ENCODE assay signal across 2 cellular contexts in the genomic region with DNA sequence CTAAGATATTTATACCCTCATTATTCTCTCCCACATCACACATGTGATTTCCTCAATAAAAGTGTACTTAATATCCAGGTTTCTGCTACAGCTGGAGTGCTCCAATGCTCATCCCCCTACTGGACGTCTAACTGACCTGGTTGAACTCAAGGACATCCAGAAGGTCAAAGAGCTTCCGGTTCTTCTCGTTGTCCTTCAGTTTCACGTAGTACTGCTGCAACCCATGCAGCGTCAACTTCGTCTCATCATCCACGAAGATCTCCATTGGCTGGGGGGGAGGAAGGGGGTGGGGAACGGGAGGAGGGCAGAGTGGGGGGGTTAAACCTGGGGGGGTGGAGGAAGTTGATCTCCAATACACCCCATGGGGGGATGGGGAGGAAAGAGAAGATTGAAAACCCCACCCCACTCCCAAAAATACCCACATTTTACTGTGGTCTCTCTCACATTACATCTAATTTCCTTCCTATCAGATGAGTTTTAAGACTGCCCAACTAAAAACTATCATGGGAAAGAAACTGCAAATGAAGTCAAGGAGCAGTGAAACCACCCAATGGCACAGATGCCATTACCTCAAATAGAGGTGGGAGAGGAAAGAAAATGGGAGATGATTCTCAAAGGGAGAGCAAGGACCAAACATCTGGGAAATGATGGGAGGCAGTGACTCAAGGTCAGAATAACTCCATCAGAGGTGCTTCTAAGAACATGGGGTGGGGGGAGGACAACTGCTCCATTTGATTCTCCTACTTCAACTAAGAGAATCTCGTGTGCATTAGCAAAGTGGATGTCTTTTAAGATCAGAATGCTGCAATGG.
A peak's percentile ranks its signal among the peaks of the same experiment; 100 is the strongest.
TF ChIP-seq lines count a peak whose summit lies in the region.

No MANE protein-coding gene starts in this region.

TF ChIP-seq in WTC11, 78 proteins besides CTCF, POLR2A, EP300 and RAD21:
- TF ChIP-seq ATF1 (CRISPR knock-in tag; IDR thresholded peaks at IDR 0.05) (no peak), TP53 (CRISPR knock-in tag; IDR thresholded peaks at IDR 0.05) (no peak), PRRX2 (CRISPR knock-in tag; IDR thresholded peaks at IDR 0.05) (no peak), TCF7 (CRISPR knock-in tag; IDR thresholded peaks at IDR 0.05; ENCODE audit: low read depth) (no peak), MXD4 (CRISPR knock-in tag; IDR thresholded peaks at IDR 0.05; ENCODE audit: borderline replicate concordance) (no peak), ZNF121 (CRISPR knock-in tag; IDR thresholded peaks at IDR 0.05) (no peak), HMGA2 (CRISPR knock-in tag; IDR thresholded peaks at IDR 0.05) (no peak), CREB1 (CRISPR knock-in tag; IDR thresholded peaks at IDR 0.05) (no peak)
TF ChIP-seq in WTC11: peak in this region for 0.

TF ChIP-seq in HepG2, 621 proteins besides CTCF, POLR2A, EP300 and RAD21 (continues in another document):
- TF ChIP-seq, protein P1, sequence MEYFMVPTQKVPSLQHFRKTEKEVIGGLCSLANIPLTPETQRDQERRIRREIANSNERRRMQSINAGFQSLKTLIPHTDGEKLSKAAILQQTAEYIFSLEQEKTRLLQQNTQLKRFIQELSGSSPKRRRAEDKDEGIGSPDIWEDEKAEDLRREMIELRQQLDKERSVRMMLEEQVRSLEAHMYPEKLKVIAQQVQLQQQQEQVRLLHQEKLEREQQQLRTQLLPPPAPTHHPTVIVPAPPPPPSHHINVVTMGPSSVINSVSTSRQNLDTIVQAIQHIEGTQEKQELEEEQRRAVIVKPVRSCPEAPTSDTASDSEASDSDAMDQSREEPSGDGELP (IDR thresholded peaks at IDR 0.05; ENCODE audit: borderline replicate concordance, low read depth), result no peak
- TF ChIP-seq, protein P2, sequence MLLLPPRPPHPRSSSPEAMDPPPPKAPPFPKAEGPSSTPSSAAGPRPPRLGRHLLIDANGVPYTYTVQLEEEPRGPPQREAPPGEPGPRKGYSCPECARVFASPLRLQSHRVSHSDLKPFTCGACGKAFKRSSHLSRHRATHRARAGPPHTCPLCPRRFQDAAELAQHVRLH (CRISPR knock-in tag; IDR thresholded peaks at IDR 0.05; ENCODE audit: borderline replicate concordance, low read depth), result no peak
- TF ChIP-seq KMT2A (CRISPR knock-in tag; IDR thresholded peaks at IDR 0.05) (no peak), NFRKB (IDR thresholded peaks at IDR 0.05) (no peak), RBM22 (optimal IDR thresholded peaks at IDR 0.05; ENCODE audit: low read length) (peak; percentile 73), SOX13 (IDR thresholded peaks at IDR 0.05) (no peak), SOX13 (CRISPR knock-in tag; conservative IDR thresholded peaks at IDR 0.05 in 1 of 2, IDR thresholded peaks at IDR 0.05 in 1 of 2) (no peak), EHMT2 (IDR thresholded peaks at IDR 0.05; ENCODE audit: borderline replicate concordance, low read depth, low read length) (no peak), SP4 (CRISPR knock-in tag; IDR thresholded peaks at IDR 0.05) (no peak), ZFP37 (CRISPR knock-in tag; IDR thresholded peaks at IDR 0.05; ENCODE audit: borderline replicate concordance) (no peak), ZKSCAN8 (CRISPR knock-in tag; IDR thresholded peaks at IDR 0.05; ENCODE audit: borderline replicate concordance) (no peak), ZBTB20 (CRISPR knock-in tag; IDR thresholded peaks at IDR 0.05; ENCODE audit: borderline replicate concordance, low read depth) (no peak), TBX2 (CRISPR knock-in tag; IDR thresholded peaks at IDR 0.05; ENCODE audit: borderline replicate concordance) (no peak), ZMYM2 (CRISPR knock-in tag; IDR thresholded peaks at IDR 0.05) (no peak), CHD4 (IDR thresholded peaks at IDR 0.05; ENCODE audit: borderline replicate concordance, low read length) (no peak), AGO2 (optimal IDR thresholded peaks at IDR 0.05; ENCODE audit: low read depth, low read length) (no peak), NPAS2 (CRISPR knock-in tag; IDR thresholded peaks at IDR 0.05; ENCODE audit: borderline replicate concordance) (no peak), NFATC3 (CRISPR knock-in tag; IDR thresholded peaks at IDR 0.05) (no peak), NR2F1 (CRISPR knock-in tag; IDR thresholded peaks at IDR 0.05) (no peak), ZNF263 (CRISPR knock-in tag; IDR thresholded peaks at IDR 0.05) (peak; percentile 44; the same call in 1 of the 2 replicates), SYNCRIP (IDR thresholded peaks at IDR 0.05; ENCODE audit: insufficient read depth, low read depth, low read length) (no peak), ZBTB21 (CRISPR knock-in tag; IDR thresholded peaks at IDR 0.05) (no peak), MXD4 (CRISPR knock-in tag; IDR thresholded peaks at IDR 0.05) (no peak), ZSCAN29 (CRISPR knock-in tag; conservative IDR thresholded peaks at IDR 0.05) (no peak), ARID2 (CRISPR knock-in tag; IDR thresholded peaks at IDR 0.05; ENCODE audit: borderline replicate concordance) (no peak), KDM3A (CRISPR knock-in tag; IDR thresholded peaks at IDR 0.05; ENCODE audit: low read depth) (no peak), CBX5 (CRISPR knock-in tag; IDR thresholded peaks at IDR 0.05; ENCODE audit: borderline replicate concordance) (no peak), POLR2AphosphoS5 (IDR thresholded peaks at IDR 0.05; ENCODE audit: low read depth, low read length) (peak; percentile 14; the same call in 1 of the 2 replicates), ZNF441 (CRISPR knock-in tag; IDR thresholded peaks at IDR 0.05; ENCODE audit: borderline replicate concordance) (no peak), SP5 (CRISPR knock-in tag; IDR thresholded peaks at IDR 0.05; ENCODE audit: borderline replicate concordance, low read depth) (no peak), NRL (CRISPR knock-in tag; IDR thresholded peaks at IDR 0.05; ENCODE audit: borderline replicate concordance) (no peak), ZNF850 (CRISPR knock-in tag; conservative IDR thresholded peaks at IDR 0.05) (no peak), ESRRA (CRISPR knock-in tag; IDR thresholded peaks at IDR 0.05; ENCODE audit: low read depth) (peak; percentile 83), ZBTB38 (CRISPR knock-in tag; IDR thresholded peaks at IDR 0.05) (no peak), ZNF282 (IDR thresholded peaks at IDR 0.05; ENCODE audit: partially characterized antibody) (no peak), POLR2G (IDR thresholded peaks at IDR 0.05; ENCODE audit: low read depth, low read length) (peak; percentile 43; the same call in 1 of the 2 replicates), ZNF260 (CRISPR knock-in tag; IDR thresholded peaks at IDR 0.05; ENCODE audit: borderline replicate concordance, low read depth) (no peak), ZNF737 (CRISPR knock-in tag; IDR thresholded peaks at IDR 0.05; ENCODE audit: borderline replicate concordance) (no peak), FOXO1 (CRISPR knock-in tag; IDR thresholded peaks at IDR 0.05) (no peak), XBP1 (CRISPR knock-in tag; IDR thresholded peaks at IDR 0.05) (no peak), SSRP1 (CRISPR knock-in tag; IDR thresholded peaks at IDR 0.05) (peak; percentile 39; the same call in 1 of the 2 replicates), YY1 (IDR thresholded peaks at IDR 0.05; ENCODE audit: insufficient read depth, insufficient replicate concordance, low read depth, low read length) (no peak), ZNF256 (CRISPR knock-in tag; conservative IDR thresholded peaks at IDR 0.05) (no peak), PAF1 (CRISPR knock-in tag; IDR thresholded peaks at IDR 0.05) (peak; percentile 14; the same call in 1 of the 2 replicates), BRCA1 (CRISPR knock-in tag; IDR thresholded peaks at IDR 0.05) (no peak)
- TF ChIP-seq, protein P3, sequence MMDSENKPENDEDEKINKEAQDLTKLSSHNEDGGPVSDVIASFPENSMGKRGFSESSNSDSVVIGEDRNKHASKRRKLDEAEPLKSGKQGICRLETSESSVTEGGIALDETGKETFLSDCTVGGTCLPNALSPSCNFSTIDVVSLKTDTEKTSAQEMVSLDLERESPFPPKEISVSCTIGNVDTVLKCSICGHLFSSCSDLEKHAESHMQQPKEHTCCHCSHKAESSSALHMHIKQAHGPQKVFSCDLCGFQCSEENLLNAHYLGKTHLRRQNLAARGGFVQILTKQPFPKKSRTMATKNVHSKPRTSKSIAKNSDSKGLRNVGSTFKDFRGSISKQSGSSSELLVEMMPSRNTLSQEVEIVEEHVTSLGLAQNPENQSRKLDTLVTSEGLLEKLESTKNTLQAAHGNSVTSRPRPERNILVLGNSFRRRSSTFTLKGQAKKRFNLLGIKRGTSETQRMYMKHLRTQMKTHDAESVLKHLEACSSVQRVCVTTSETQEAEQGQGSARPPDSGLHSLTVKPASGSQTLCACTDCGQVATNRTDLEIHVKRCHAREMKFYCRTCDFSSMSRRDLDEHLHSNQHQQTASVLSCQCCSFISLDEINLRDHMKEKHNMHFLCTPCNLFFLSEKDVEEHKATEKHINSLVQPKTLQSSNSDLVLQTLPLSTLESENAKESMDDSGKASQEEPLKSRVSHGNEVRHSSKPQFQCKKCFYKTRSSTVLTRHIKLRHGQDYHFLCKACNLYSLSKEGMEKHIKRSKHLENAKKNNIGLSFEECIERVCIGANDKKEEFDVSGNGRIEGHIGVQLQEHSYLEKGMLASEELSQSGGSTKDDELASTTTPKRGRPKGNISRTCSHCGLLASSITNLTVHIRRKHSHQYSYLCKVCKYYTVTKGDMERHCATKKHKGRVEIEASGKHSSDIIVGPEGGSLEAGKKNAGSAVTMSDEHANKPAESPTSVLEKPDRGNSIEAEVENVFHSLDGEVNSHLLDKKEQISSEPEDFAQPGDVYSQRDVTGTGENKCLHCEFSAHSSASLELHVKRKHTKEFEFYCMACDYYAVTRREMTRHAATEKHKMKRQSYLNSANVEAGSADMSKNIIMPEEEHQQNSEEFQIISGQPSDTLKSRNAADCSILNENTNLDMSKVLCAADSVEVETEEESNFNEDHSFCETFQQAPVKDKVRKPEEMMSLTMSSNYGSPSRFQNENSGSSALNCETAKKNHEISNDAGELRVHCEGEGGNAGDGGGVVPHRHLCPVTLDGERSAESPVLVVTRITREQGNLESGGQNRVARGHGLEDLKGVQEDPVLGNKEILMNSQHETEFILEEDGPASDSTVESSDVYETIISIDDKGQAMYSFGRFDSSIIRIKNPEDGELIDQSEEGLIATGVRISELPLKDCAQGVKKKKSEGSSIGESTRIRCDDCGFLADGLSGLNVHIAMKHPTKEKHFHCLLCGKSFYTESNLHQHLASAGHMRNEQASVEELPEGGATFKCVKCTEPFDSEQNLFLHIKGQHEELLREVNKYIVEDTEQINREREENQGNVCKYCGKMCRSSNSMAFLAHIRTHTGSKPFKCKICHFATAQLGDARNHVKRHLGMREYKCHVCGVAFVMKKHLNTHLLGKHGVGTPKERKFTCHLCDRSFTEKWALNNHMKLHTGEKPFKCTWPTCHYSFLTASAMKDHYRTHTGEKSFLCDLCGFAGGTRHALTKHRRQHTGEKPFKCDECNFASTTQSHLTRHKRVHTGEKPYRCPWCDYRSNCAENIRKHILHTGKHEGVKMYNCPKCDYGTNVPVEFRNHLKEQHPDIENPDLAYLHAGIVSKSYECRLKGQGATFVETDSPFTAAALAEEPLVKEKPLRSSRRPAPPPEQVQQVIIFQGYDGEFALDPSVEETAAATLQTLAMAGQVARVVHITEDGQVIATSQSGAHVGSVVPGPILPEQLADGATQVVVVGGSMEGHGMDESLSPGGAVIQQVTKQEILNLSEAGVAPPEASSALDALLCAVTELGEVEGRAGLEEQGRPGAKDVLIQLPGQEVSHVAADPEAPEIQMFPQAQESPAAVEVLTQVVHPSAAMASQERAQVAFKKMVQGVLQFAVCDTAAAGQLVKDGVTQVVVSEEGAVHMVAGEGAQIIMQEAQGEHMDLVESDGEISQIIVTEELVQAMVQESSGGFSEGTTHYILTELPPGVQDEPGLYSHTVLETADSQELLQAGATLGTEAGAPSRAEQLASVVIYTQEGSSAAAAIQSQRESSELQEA (CRISPR knock-in tag; IDR thresholded peaks at IDR 0.05; ENCODE audit: not compliant biosample characterization), result no peak
- TF ChIP-seq, protein P4, sequence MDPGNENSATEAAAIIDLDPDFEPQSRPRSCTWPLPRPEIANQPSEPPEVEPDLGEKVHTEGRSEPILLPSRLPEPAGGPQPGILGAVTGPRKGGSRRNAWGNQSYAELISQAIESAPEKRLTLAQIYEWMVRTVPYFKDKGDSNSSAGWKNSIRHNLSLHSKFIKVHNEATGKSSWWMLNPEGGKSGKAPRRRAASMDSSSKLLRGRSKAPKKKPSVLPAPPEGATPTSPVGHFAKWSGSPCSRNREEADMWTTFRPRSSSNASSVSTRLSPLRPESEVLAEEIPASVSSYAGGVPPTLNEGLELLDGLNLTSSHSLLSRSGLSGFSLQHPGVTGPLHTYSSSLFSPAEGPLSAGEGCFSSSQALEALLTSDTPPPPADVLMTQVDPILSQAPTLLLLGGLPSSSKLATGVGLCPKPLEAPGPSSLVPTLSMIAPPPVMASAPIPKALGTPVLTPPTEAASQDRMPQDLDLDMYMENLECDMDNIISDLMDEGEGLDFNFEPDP (CRISPR knock-in tag; conservative IDR thresholded peaks at IDR 0.05), result 0 out of 2 replicates have a peak, but pooled peaks have one; percentile 39
- TF ChIP-seq, protein P5, sequence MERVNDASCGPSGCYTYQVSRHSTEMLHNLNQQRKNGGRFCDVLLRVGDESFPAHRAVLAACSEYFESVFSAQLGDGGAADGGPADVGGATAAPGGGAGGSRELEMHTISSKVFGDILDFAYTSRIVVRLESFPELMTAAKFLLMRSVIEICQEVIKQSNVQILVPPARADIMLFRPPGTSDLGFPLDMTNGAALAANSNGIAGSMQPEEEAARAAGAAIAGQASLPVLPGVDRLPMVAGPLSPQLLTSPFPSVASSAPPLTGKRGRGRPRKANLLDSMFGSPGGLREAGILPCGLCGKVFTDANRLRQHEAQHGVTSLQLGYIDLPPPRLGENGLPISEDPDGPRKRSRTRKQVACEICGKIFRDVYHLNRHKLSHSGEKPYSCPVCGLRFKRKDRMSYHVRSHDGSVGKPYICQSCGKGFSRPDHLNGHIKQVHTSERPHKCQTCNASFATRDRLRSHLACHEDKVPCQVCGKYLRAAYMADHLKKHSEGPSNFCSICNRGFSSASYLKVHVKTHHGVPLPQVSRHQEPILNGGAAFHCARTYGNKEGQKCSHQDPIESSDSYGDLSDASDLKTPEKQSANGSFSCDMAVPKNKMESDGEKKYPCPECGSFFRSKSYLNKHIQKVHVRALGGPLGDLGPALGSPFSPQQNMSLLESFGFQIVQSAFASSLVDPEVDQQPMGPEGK (CRISPR knock-in tag; IDR thresholded peaks at IDR 0.05), result no peak
- TF ChIP-seq, protein P6, sequence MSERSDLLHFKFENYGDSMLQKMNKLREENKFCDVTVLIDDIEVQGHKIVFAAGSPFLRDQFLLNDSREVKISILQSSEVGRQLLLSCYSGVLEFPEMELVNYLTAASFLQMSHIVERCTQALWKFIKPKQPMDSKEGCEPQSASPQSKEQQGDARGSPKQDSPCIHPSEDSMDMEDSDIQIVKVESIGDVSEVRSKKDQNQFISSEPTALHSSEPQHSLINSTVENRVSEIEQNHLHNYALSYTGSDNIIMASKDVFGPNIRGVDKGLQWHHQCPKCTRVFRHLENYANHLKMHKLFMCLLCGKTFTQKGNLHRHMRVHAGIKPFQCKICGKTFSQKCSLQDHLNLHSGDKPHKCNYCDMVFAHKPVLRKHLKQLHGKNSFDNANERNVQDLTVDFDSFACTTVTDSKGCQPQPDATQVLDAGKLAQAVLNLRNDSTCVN (CRISPR knock-in tag; IDR thresholded peaks at IDR 0.05; ENCODE audit: borderline replicate concordance), result no peak
- TF ChIP-seq, protein P7, sequence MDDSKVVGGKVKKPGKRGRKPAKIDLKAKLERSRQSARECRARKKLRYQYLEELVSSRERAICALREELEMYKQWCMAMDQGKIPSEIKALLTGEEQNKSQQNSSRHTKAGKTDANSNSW (CRISPR knock-in tag; IDR thresholded peaks at IDR 0.05; ENCODE audit: borderline replicate concordance), result no peak
